Comparison of ENCODE assay signal across 1 cellular context in genomic region chr15:56251315-56252091, GRCh38.
TF ChIP-seq lines count a peak whose summit lies in the region.

No MANE protein-coding gene starts in this region.

TF ChIP-seq in K562, 482 proteins besides CTCF, POLR2A, EP300 and RAD21 (continued from another document):
- TF ChIP-seq RBM39 (optimal IDR thresholded peaks at IDR 0.05; ENCODE audit: low read depth, low read length) (no peak), ELF4 (CRISPR knock-in tag; IDR thresholded peaks at IDR 0.05) (peak; percentile 79), ELK1 (CRISPR knock-in tag; IDR thresholded peaks at IDR 0.05) (no peak), MCM7 (IDR thresholded peaks at IDR 0.05) (no peak), PKNOX1 (IDR thresholded peaks at IDR 0.05) (peak; percentile 92), ATF1 (CRISPR knock-in tag; IDR thresholded peaks at IDR 0.05) (no peak), ATF1 (tag; IDR thresholded peaks at IDR 0.05) (peak; percentile 22; the same call in 1 of the 2 replicates), NEUROD1 (IDR thresholded peaks at IDR 0.05; ENCODE audit: borderline replicate concordance, low read depth, low read length, partially characterized antibody) (peak; percentile 31), JUND (IDR thresholded peaks at IDR 0.05; ENCODE audit: borderline replicate concordance, low read depth, low read length) (0 out of 2 replicates have a peak, but pooled peaks have one; percentile 42), JUND (tag; IDR thresholded peaks at IDR 0.05; ENCODE audit: borderline replicate concordance, low read depth, low read length) (peak; percentile 54; the same call in 2 of the 3 replicates), CC2D1A (IDR thresholded peaks at IDR 0.05) (peak; percentile 65; the same call in 1 of the 2 replicates), MTA3 (IDR thresholded peaks at IDR 0.05; ENCODE audit: borderline replicate concordance) (peak; percentile 65; the same call in 1 of the 2 replicates), NONO (IDR thresholded peaks at IDR 0.05; ENCODE audit: low read depth in 2 of 2, low read length in 1 of 2) (no peak), AFF1 (IDR thresholded peaks at IDR 0.05; ENCODE audit: low read depth in 1 of 2, partially characterized antibody in 2 of 2) (peak in 1 of 2 experiments; percentile 59), NR4A1 (CRISPR knock-in tag; IDR thresholded peaks at IDR 0.05) (no peak), NR4A1 (tag; IDR thresholded peaks at IDR 0.05) (no peak), ZNF696 (CRISPR knock-in tag; conservative IDR thresholded peaks at IDR 0.05) (no peak), PPARD (CRISPR knock-in tag; IDR thresholded peaks at IDR 0.05) (no peak), BCOR (IDR thresholded peaks at IDR 0.05) (peak; percentile 66), ZNF24 (IDR thresholded peaks at IDR 0.05) (0 out of 2 replicates have a peak, but pooled peaks have one; percentile 27), DDX20 (tag; IDR thresholded peaks at IDR 0.05; ENCODE audit: low read depth) (no peak), CEBPB (tag; IDR thresholded peaks at IDR 0.05) (peak; percentile 34), ZNF695 (CRISPR knock-in tag; IDR thresholded peaks at IDR 0.05) (no peak), HDAC1 (IDR thresholded peaks at IDR 0.05) (peak in 1 of 2 experiments; percentile 92; a peak in 2 of 4 replicates), PTRF (tag; IDR thresholded peaks at IDR 0.05) (no peak), PHF20 (IDR thresholded peaks at IDR 0.05; ENCODE audit: partially characterized antibody) (no peak), POLR2AphosphoS5 (IDR thresholded peaks at IDR 0.05; ENCODE audit: control insufficient read depth, insufficient read depth, low read depth, low read length) (no peak), HDAC3 (IDR thresholded peaks at IDR 0.05; ENCODE audit: borderline replicate concordance, partially characterized antibody) (peak; percentile 32), TCFL5 (CRISPR knock-in tag; conservative IDR thresholded peaks at IDR 0.05) (no peak), FOXM1 (IDR thresholded peaks at IDR 0.05; ENCODE audit: low read depth) (peak; percentile 61; the same call in 1 of the 2 replicates), FOXM1 (CRISPR knock-in tag; IDR thresholded peaks at IDR 0.05; ENCODE audit: low read depth) (no peak)
TF ChIP-seq in K562: peak in this region for 89.
